Comparison of ENCODE assay signal across 18 cellular contexts in the genomic region with DNA sequence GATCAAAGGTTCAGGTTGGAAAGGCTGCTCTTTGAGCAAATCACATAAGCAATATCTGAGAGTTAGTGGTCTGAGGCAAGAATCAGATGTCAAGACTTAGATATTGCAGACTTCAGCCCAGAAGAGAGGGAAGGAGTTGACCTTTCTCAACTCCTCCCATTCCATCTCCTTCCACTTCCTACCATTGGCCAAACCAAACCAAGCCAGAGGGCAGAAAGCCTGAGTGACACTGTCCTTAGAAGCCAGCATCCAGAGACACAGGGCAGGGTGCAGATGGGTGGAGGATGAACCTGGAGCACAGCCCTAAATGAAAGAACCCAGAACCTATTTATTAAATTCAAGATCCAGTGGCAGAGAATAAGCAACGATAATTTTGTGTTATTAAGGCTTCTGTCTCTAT.
DNase-seq lines count a peak whose midpoint lies in the region; ATAC-seq, FAIRE-seq and TF ChIP-seq lines count a peak whose summit lies in the region.
"Had no signal": no experiment of that assay in that cellular context is flagged by ENCODE, and none has a peak within 500 bp of the region (broad histone marks: within the 10 kb centered on the region; RNA-seq: fewer than 3 reads in every experiment).

No MANE protein-coding gene starts in this region.

- H2AFZ ChIP-seq in HCT116 (ENCODE audit: low read depth, low read length, poor library complexity, severe bottlenecking) (no peak overlapping the region), K562 (ENCODE audit: low read depth, low read length) (no peak overlapping the region)
- H2AFZ ChIP-seq: GM23248 had no signal

- BruUV-seq in HCT116 (replicated peaks; lab: Mats Ljungman, UMichigan) (no TSS peak), K562 (replicated peaks; lab: Mats Ljungman, UMichigan) (no TSS peak)

- no peak for TF ChIP-seq EP300 in K562 (IDR thresholded peaks at IDR 0.05; ENCODE audit: low read length)

- no peak overlapping the region for H3K9ac ChIP-seq in HCT116 (ENCODE audit: low read length)
- no peak overlapping the region for H3K9ac ChIP-seq in K562 (ENCODE audit: insufficient read depth in 1 of 2, low read depth in 2 of 2, low read length in 2 of 2)
- H3K9ac ChIP-seq: GM23248 had no signal

- H3K36me3 Mint-ChIP-seq in stimulated activated effector memory CD8-positive, alpha-beta T cell treated with anti-CD3 and anti-CD28 coated beads, Interleukin-12 subunit alpha, Interleukin-12 subunit beta, amount 100 ng/mL, for 72 hours, result no peaks in the 10 kb centered on the region
- H3K36me3 Mint-ChIP-seq: CD4-positive, alpha-beta memory T cell had no signal

- H3K4me3 ChIP-seq in HCT116 (replicated peaks in 1 of 2; ENCODE audit: low read depth in 1 of 2, low read length in 2 of 2) (no peak overlapping the region), K562 (no peak overlapping the region)
- H3K4me3 ChIP-seq: GM12878, GM23248 had no signal

- H3K36me3 ChIP-seq in HCT116 (ENCODE audit: control insufficient read depth in 1 of 2, insufficient read depth in 2 of 2, low read length in 2 of 2) (no peaks in the 10 kb centered on the region), K562 (ENCODE audit: control insufficient read depth, insufficient read depth, low read length) (no peaks in the 10 kb centered on the region)

- H3K4me2 ChIP-seq in HCT116 (ENCODE audit: low read length) (no peak overlapping the region), K562 (ENCODE audit: insufficient read depth, low read length) (no peak overlapping the region)

- no peak for TF ChIP-seq CTCF in HCT116 (IDR thresholded peaks at IDR 0.05 in 2 of 3, conservative IDR thresholded peaks at IDR 0.05 in 1 of 3; ENCODE audit: borderline replicate concordance in 1 of 3, insufficient read depth in 1 of 3, low read depth in 2 of 3, low read length in 2 of 3)
- no peak for TF ChIP-seq CTCF in K562 (IDR thresholded peaks at IDR 0.05 in 2 of 3, conservative IDR thresholded peaks at IDR 0.05 in 1 of 3; ENCODE audit: insufficient read depth in 2 of 3, low read depth in 1 of 3, low read length in 3 of 3)

- FAIRE-seq in K562 (lab: Jason Lieb, UNC), result no peak
- FAIRE-seq: GM12878, GM19239 had no signal

- in situ Hi-C loops in K562 (cut with MboI), result no loop called here

- H3K4me1 ChIP-seq in HCT116 (ENCODE audit: control insufficient read depth in 1 of 2, insufficient read depth in 2 of 2, low read length in 2 of 2) (no peaks in the 10 kb centered on the region), K562 (replicated peaks in 1 of 2; ENCODE audit: control insufficient read depth in 2 of 2, insufficient read depth in 2 of 2, low read length in 2 of 2) (no peaks in the 10 kb centered on the region)

- RAD21 ChIA-PET in HCT116 (lab: Charles Lee; ENCODE audit: low non-redundant PET in 1 of 2, low total read pairs in 2 of 2, uncharacterized antibody in 2 of 2, unreplicated experiment in 2 of 2), result no interaction called here

- 0% methylated on average over 1 of the region's 1 CpG for WGBS in K562 (ENCODE audit: insufficient coverage, low coverage, missing lambda C conversion rate)

- H4K20me1 ChIP-seq in HCT116 (ENCODE audit: insufficient read depth), result no peaks in the 10 kb centered on the region
- H4K20me1 ChIP-seq in K562 (replicated peaks; ENCODE audit: control insufficient read depth, insufficient read depth, low read length), result peaks cover 7% of the 10 kb centered on the region

- no peaks in the 10 kb centered on the region for H3K4me1 Mint-ChIP-seq in stimulated activated effector memory CD8-positive, alpha-beta T cell treated with anti-CD3 and anti-CD28 coated beads, Interleukin-12 subunit alpha, Interleukin-12 subunit beta, amount 100 ng/mL, for 72 hours
- H3K4me1 Mint-ChIP-seq: CD4-positive, alpha-beta memory T cell; H9 had no signal

- H3K9me3 Mint-ChIP-seq in stimulated activated effector memory CD8-positive, alpha-beta T cell treated with anti-CD3 and anti-CD28 coated beads, Interleukin-12 subunit alpha, Interleukin-12 subunit beta, amount 100 ng/mL, for 72 hours, result no peaks in the 10 kb centered on the region
- H3K9me3 Mint-ChIP-seq: CD4-positive, alpha-beta memory T cell; H9; HFFc6 had no signal

- ATAC-seq in HCT116 (peak; percentile 55), K562 (0 out of 3 replicates have a peak, but pooled peaks have one; percentile 36), HG03457 (IDR thresholded peaks at IDR 0.05; ENCODE audit: unreplicated experiment) (no peak)
- peak; percentile 35 for ATAC-seq in stimulated activated effector memory CD8-positive, alpha-beta T cell treated with anti-CD3 and anti-CD28 coated beads, Interleukin-12 subunit alpha, Interleukin-12 subunit beta, amount 100 ng/mL, for 72 hours
- ATAC-seq: GM12878 had no signal

- H3K9me1 ChIP-seq in K562 (ENCODE audit: control insufficient read depth, insufficient read depth, low read length), result no peaks in the 10 kb centered on the region

- H3K27me3 ChIP-seq in HCT116 (ENCODE audit: insufficient read depth, low read length) (no peaks in the 10 kb centered on the region), K562 (ENCODE audit: control insufficient read depth in 2 of 2, insufficient read depth in 2 of 2, low read length in 2 of 2) (peaks cover 6 to 16% of the 10 kb centered on the region in 2 experiments; a peak in 3 of 5 replicates)

- H3K27ac ChIP-seq in HCT116 (ENCODE audit: low read depth, low read length) (no peak overlapping the region), K562 (ENCODE audit: extremely low read depth, low read depth, low read length) (no peak overlapping the region)
- H3K27ac ChIP-seq: GM23248 had no signal

- TF ChIP-seq RAD21 in HCT116 (IDR thresholded peaks at IDR 0.05; ENCODE audit: low read depth), result no peak
- no peak for TF ChIP-seq RAD21 in K562 (CRISPR knock-in tag; conservative IDR thresholded peaks at IDR 0.05 in 1 of 2, IDR thresholded peaks at IDR 0.05 in 1 of 2)

- intact Hi-C loops in HCT116 (cut with micrococcal nuclease), result no loop called here
- intact Hi-C loops in K562 (cut with micrococcal nuclease), result no loop called here

- POLR2A ChIA-PET in HCT116 (lab: Charles Lee), result no interaction called here
- POLR2A ChIA-PET in K562 (lab: Yijun Ruan, JAX), result interaction anchor here (1.6 kb wide), 1 partner anchor 11 kb away, joined by 4 read pairs; no protein-coding TSS in a partner anchor

- H3K4me3 Mint-ChIP-seq in stimulated activated effector memory CD8-positive, alpha-beta T cell treated with anti-CD3 and anti-CD28 coated beads, Interleukin-12 subunit alpha, Interleukin-12 subunit beta, amount 100 ng/mL, for 72 hours, result no peak overlapping the region
- H3K4me3 Mint-ChIP-seq: CD4-positive, alpha-beta memory T cell; H9; HFFc6 had no signal

- no peak for DNase-seq in HCT116 (ENCODE audit: low read depth, low spot score)
- no peak for DNase-seq in K562 (ENCODE audit: extremely low read depth in 1 of 4, low spot score in 3 of 4)
- no peak for DNase-seq in stimulated activated effector memory CD8-positive, alpha-beta T cell treated with anti-CD3 and anti-CD28 coated beads, Interleukin-12 subunit alpha, Interleukin-12 subunit beta, amount 100 ng/mL, for 72 hours (ENCODE audit: low spot score in 2 of 2)
- no peak for DNase-seq in activated CD4-positive, alpha-beta T cell treated with anti-CD3 and anti-CD28 coated beads for 1 hour
- DNase-seq in iPS-NIHi11 (ENCODE audit: low spot score), result no peak
- DNase-seq: C1 segment of cervical spinal cord; Calu3; CD4-positive, alpha-beta memory T cell; COR-L47; DMS53; DND-41; GDM1; GM23248; H9; HFFc6 had no signal

- TF ChIP-seq POLR2A in HCT116 (IDR thresholded peaks at IDR 0.05; ENCODE audit: borderline replicate concordance, extremely low read depth, insufficient read depth, insufficient read length) (no peak), K562 (conservative IDR thresholded peaks at IDR 0.05) (no peak)

- no peaks in the 10 kb centered on the region for H3K9me3 ChIP-seq in HCT116 (ENCODE audit: control insufficient read depth in 1 of 2, insufficient read depth in 1 of 2, low read depth in 1 of 2, low read length in 2 of 2)
- H3K9me3 ChIP-seq in K562 (replicated peaks; ENCODE audit: control insufficient read depth, insufficient read depth, low read depth, low read length), result no peaks in the 10 kb centered on the region

- H3K79me2 ChIP-seq in HCT116 (ENCODE audit: insufficient read depth, low read length), result no peaks in the 10 kb centered on the region
- H3K79me2 ChIP-seq in K562 (ENCODE audit: control insufficient read depth, insufficient read depth, low read length), result no peaks in the 10 kb centered on the region

- no peak overlapping the region for H3K27ac Mint-ChIP-seq in stimulated activated effector memory CD8-positive, alpha-beta T cell treated with anti-CD3 and anti-CD28 coated beads, Interleukin-12 subunit alpha, Interleukin-12 subunit beta, amount 100 ng/mL, for 72 hours
- H3K27ac Mint-ChIP-seq: CD4-positive, alpha-beta memory T cell; H9; HFFc6 had no signal

- CTCF ChIA-PET in HCT116 (lab: Charles Lee) (no interaction called here), K562 (lab: Yijun Ruan, JAX; ENCODE audit: low intra/inter-chr PET ratio) (no interaction called here)

- no peaks in the 10 kb centered on the region for H3K9me2 ChIP-seq in HCT116 (ENCODE audit: insufficient read depth)

TF ChIP-seq in HCT116, 20 proteins besides CTCF, POLR2A, EP300 and RAD21 (continues in another document):
- no peak for TF ChIP-seq EZH2 (IDR thresholded peaks at IDR 0.05)
- no peak for TF ChIP-seq ZNF274 (IDR thresholded peaks at IDR 0.05; ENCODE audit: low read depth, low read length)
- TF ChIP-seq JUND (IDR thresholded peaks at IDR 0.05), result no peak
- no peak for TF ChIP-seq EGR1 (IDR thresholded peaks at IDR 0.05; ENCODE audit: low read depth)
- TF ChIP-seq, protein P1, sequence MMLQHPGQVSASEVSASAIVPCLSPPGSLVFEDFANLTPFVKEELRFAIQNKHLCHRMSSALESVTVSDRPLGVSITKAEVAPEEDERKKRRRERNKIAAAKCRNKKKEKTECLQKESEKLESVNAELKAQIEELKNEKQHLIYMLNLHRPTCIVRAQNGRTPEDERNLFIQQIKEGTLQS (IDR thresholded peaks at IDR 0.05), result no peak
- no peak for TF ChIP-seq SIN3A (IDR thresholded peaks at IDR 0.05; ENCODE audit: low read depth)
- TF ChIP-seq TCF7L2 (IDR thresholded peaks at IDR 0.05; ENCODE audit: borderline replicate concordance, extremely low read depth, insufficient read depth, insufficient read length), result no peak

TF ChIP-seq in K562, 482 proteins besides CTCF, POLR2A, EP300 and RAD21 (continues in another document):
- TF ChIP-seq SRSF7 (optimal IDR thresholded peaks at IDR 0.05; ENCODE audit: low read depth, low read length) (no peak), TBP (optimal IDR thresholded peaks at IDR 0.05; ENCODE audit: low read depth, low read length) (no peak), MXI1 (IDR thresholded peaks at IDR 0.05; ENCODE audit: low read depth, low read length) (no peak)
- TF ChIP-seq, protein P2, sequence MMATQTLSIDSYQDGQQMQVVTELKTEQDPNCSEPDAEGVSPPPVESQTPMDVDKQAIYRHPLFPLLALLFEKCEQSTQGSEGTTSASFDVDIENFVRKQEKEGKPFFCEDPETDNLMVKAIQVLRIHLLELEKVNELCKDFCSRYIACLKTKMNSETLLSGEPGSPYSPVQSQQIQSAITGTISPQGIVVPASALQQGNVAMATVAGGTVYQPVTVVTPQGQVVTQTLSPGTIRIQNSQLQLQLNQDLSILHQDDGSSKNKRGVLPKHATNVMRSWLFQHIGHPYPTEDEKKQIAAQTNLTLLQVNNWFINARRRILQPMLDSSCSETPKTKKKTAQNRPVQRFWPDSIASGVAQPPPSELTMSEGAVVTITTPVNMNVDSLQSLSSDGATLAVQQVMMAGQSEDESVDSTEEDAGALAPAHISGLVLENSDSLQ (IDR thresholded peaks at IDR 0.05), result peak; percentile 42
